In genomic region chr2:3595409-3595808, GRCh38 we compare ENCODE assay signal across 27 cellular contexts. TPM values are rescaled to one million over a fixed set of nuclear protein-coding genes. Genes with fewer than 3 reads are reported as not detected.
DNase-seq lines count a peak whose midpoint lies in the region; ATAC-seq, FAIRE-seq and TF ChIP-seq lines count a peak whose summit lies in the region.
"Had no signal": no experiment of that assay in that cellular context is flagged by ENCODE, and none has a peak within 500 bp of the region (broad histone marks: within the 10 kb centered on the region; RNA-seq: fewer than 3 reads in every experiment).

No MANE protein-coding gene starts in this region.

- TF ChIP-seq EP300 in HepG2 (IDR thresholded peaks at IDR 0.05; ENCODE audit: low read depth in 2 of 2, low read length in 2 of 2) (no peak), HepG2 (CRISPR knock-in tag; IDR thresholded peaks at IDR 0.05; ENCODE audit: borderline replicate concordance) (no peak)

- DNase-seq in HepG2 (ENCODE audit: low spot score) (no peak), coronary artery (ENCODE audit: low spot score) (no peak), right lobe of liver (peak in 1 of 3 donors; percentile 35), aorta (peak in 1 of 2 donors; percentile 25), EL (no peak), occipital lobe (lab: John Stamatoyannopoulos, UW) (no peak)
- DNase-seq: activated CD4-positive, alpha-beta T cell treated with anti-CD3 and anti-CD28 coated beads, Interleukin-2, amount 10 ng/mL, durations not matched to agents 7 days and 5 days; AML-193; DMS 273 treated with DMSO at 0.1 percent for 48 hours; effector memory CD4-positive, alpha-beta T cell; foreskin melanocyte; NCI-H1436 treated with DMSO at 0.1 percent for 48 hours; PC-3; SIG-M5; stimulated activated CD4-positive, alpha-beta T cell treated with anti-CD3 and anti-CD28 coated beads, Interleukin-4, amount 100 ng/mL, for 4 hours had no signal

- FAIRE-seq in HepG2 (lab: Jason Lieb, UNC), result no peak
- FAIRE-seq: A549, colon had no signal

- peak overlapping the region; percentile 14 to 79 for H3K27ac ChIP-seq in liver (ENCODE audit: low read depth in 1 of 2, low read length in 2 of 2)
- no peak overlapping the region for H3K27ac ChIP-seq in HepG2 (ENCODE audit: extremely low read length, insufficient read depth, low read length)
- H3K27ac ChIP-seq in coronary artery, result peak overlapping the region in 1 of 2 donors; percentile 10
- H3K27ac ChIP-seq in right lobe of liver, result peak overlapping the region; percentile 19 to 72 (median 39)
- H3K27ac ChIP-seq in aorta (ENCODE audit: low read depth in 1 of 2, low read length in 2 of 2), result no peak overlapping the region
- H3K27ac ChIP-seq: A549, brain microvascular endothelial cell, left lung, upper lobe of left lung had no signal

- CTCF ChIA-PET in HepG2 (lab: Yijun Ruan, JAX; ENCODE audit: low intra/inter-chr PET ratio, low total read pairs), result no interaction called here

- H3K4me3 ChIP-seq in liver (ENCODE audit: low read depth in 1 of 3, low read length in 3 of 3) (peak overlapping the region in 2 of 3 donors; percentile 16 to 44), HepG2 (replicated peaks in 1 of 3; ENCODE audit: insufficient read depth in 1 of 3, low read depth in 2 of 3, low read length in 3 of 3) (no peak overlapping the region), coronary artery (peak overlapping the region; percentile 62), right lobe of liver (peak overlapping the region in 2 of 3 donors; percentile 31 to 38), aorta (ENCODE audit: low read length in 2 of 2) (no peak overlapping the region)
- H3K4me3 ChIP-seq: A549, HAP-1, left lung had no signal

- H3K27me3 ChIP-seq in liver (ENCODE audit: control insufficient read depth in 4 of 4, insufficient read depth in 4 of 4, low read length in 3 of 4) (no peaks in the 10 kb centered on the region), HepG2 (ENCODE audit: control insufficient read depth in 1 of 2, insufficient read depth in 2 of 2, low read length in 2 of 2) (no peaks in the 10 kb centered on the region; a peak in 1 of 5 replicates), right lobe of liver (no peaks in the 10 kb centered on the region), aorta (ENCODE audit: control insufficient read depth in 1 of 2, insufficient read depth in 2 of 2, low read length in 1 of 2) (no peaks in the 10 kb centered on the region)
- H3K27me3 ChIP-seq: adrenal gland, brain microvascular endothelial cell, esophagus muscularis mucosa, ovary, upper lobe of left lung had no signal

- ATAC-seq in HepG2 (no peak), right lobe of liver (no peak), aorta (ENCODE audit: low FRiP score) (peak; percentile 29), GM18907 (IDR thresholded peaks at IDR 0.05; ENCODE audit: unreplicated experiment) (no peak)
- ATAC-seq: CD8-positive, alpha-beta T cell; PC-3 had no signal

- H2AFZ ChIP-seq in HepG2 (ENCODE audit: low read length), result no peak overlapping the region

- H3K9ac ChIP-seq in liver (ENCODE audit: low read depth in 1 of 2, low read length in 2 of 2) (peak overlapping the region in 1 of 2 donors; percentile 7), HepG2 (ENCODE audit: insufficient read depth, low read depth, low read length) (no peak overlapping the region)

- POLR2A ChIA-PET in HepG2 (lab: Yijun Ruan, JAX), result no interaction called here

- BruUV-seq in HepG2 (replicated peaks; lab: Mats Ljungman, UMichigan), result no TSS peak

- intact Hi-C loops in HepG2 (cut with micrococcal nuclease; ENCODE audit: unreplicated experiment) (no loop called here), right lobe of liver (cut with DNase I) (loop anchor here in 1 of 2 donors (10.0 kb wide), 1 partner anchor 49 kb away; no protein-coding TSS in a partner anchor), aorta (cut with DNase I) (no loop called here)

- no peak for TF ChIP-seq RAD21 in liver (IDR thresholded peaks at IDR 0.05)
- TF ChIP-seq RAD21 in HepG2 (CRISPR knock-in tag; IDR thresholded peaks at IDR 0.05), result no peak

- no peaks in the 10 kb centered on the region for H3K79me2 ChIP-seq in HepG2 (ENCODE audit: insufficient read depth, low read length)

- H4K20me1 ChIP-seq in HepG2 (ENCODE audit: insufficient read depth, low read length), result no peaks in the 10 kb centered on the region

- H3K36me3 ChIP-seq in liver (ENCODE audit: control insufficient read depth in 4 of 4, insufficient read depth in 3 of 4, low read depth in 1 of 4, low read length in 3 of 4) (no peaks in the 10 kb centered on the region), HepG2 (replicated peaks in 1 of 2; ENCODE audit: control insufficient read depth in 1 of 2, insufficient read depth in 2 of 2, low read length in 2 of 2) (no peaks in the 10 kb centered on the region), right lobe of liver (no peaks in the 10 kb centered on the region), aorta (ENCODE audit: control insufficient read depth in 1 of 2, insufficient read depth in 2 of 2, low read length in 1 of 2) (no peaks in the 10 kb centered on the region)
- H3K36me3 ChIP-seq: adrenal gland, brain microvascular endothelial cell, esophagus muscularis mucosa, HAP-1, left lung, ovary, upper lobe of left lung had no signal

- H3K4me1 ChIP-seq in liver (ENCODE audit: control insufficient read depth in 4 of 4, insufficient read depth in 4 of 4, low read length in 3 of 4), result peaks cover 0 to 11% (median 5%) of the 10 kb centered on the region in 4 donors
- peaks cover 24% of the 10 kb centered on the region for H3K4me1 ChIP-seq in HepG2 (ENCODE audit: insufficient read depth, low read length)
- H3K4me1 ChIP-seq in right lobe of liver, result peaks cover 0 to 4% (median 0%) of the 10 kb centered on the region in 4 donors
- H3K4me1 ChIP-seq in aorta (ENCODE audit: control insufficient read depth in 1 of 2, insufficient read depth in 2 of 2, low read length in 2 of 2), result no peaks in the 10 kb centered on the region
- H3K4me1 ChIP-seq: A549, HAP-1, left lung had no signal

- no peak overlapping the region for H3K4me2 ChIP-seq in HepG2 (ENCODE audit: low read depth, low read length)
- H3K4me2 ChIP-seq: A549 had no signal

- WGBS in liver, result 81% methylated on average over 10 of the region's 10 CpGs
- 78% methylated on average over 10 of the region's 10 CpGs for WGBS in HepG2 (ENCODE audit: low lambda C conversion rate)
- WGBS in right lobe of liver (ENCODE audit: insufficient coverage, low coverage, low lambda C conversion rate, missing lambda C conversion rate), result 50% methylated on average over 2 of the region's 10 CpGs
- WGBS in aorta, 2 donors, result 88 to 91% methylated on average over 10 of the region's 10 CpGs

- in situ Hi-C loops in HepG2 (cut with HindIII; ENCODE audit: extremely low pct_ligation_motif_present, low pct_unique_long_range_greater_than_20kb), result no loop called here

- no peaks in the 10 kb centered on the region for H3K9me3 ChIP-seq in liver (ENCODE audit: control insufficient read depth in 4 of 4, low read length in 3 of 4)
- H3K9me3 ChIP-seq in HepG2 (ENCODE audit: low read length), result no peaks in the 10 kb centered on the region
- H3K9me3 ChIP-seq in right lobe of liver, result no peaks in the 10 kb centered on the region
- no peaks in the 10 kb centered on the region for H3K9me3 ChIP-seq in aorta (ENCODE audit: control insufficient read depth, low read length)
- H3K9me3 ChIP-seq: A549, adrenal gland, esophagus muscularis mucosa, HAP-1, left lung, ovary, upper lobe of left lung had no signal

- TF ChIP-seq CTCF in liver (IDR thresholded peaks at IDR 0.05; ENCODE audit: low read depth, low read length, missing input control) (no peak), HepG2 (CRISPR knock-in tag; IDR thresholded peaks at IDR 0.05) (no peak), coronary artery (IDR thresholded peaks at IDR 0.05) (no peak), right lobe of liver (IDR thresholded peaks at IDR 0.05) (no peak)

- TF ChIP-seq POLR2A in HepG2 (IDR thresholded peaks at IDR 0.05; ENCODE audit: insufficient read depth in 1 of 2, low read depth in 2 of 2, low read length in 2 of 2), result no peak
- no peak for TF ChIP-seq POLR2A in right lobe of liver (IDR thresholded peaks at IDR 0.05)

RNA-seq across cellular contexts. Expression of gene COLEC11, which starts 0.5 kb away (rescaled TPM):
- total RNA-seq in liver, result 10 to 100 TPM; 31.0 to 62.7 TPM
- polyA plus RNA-seq in liver, result 100 to 1,000 TPM in 1 of 2 donors, 10 to 100 TPM in 1; 79.1 to 100 TPM
- 2.5 and 3.0 TPM in 2 replicates for total RNA-seq in HepG2 (2016; rRNA removed; fragmentation: Illumina TruSeq; extraction: Trizol)
- total RNA-seq in HepG2 (2016; cell fraction: cytosol; rRNA removed; fragmentation: Illumina TruSeq; extraction: Trizol; ENCODE audit: low read depth), result 1.2 and 1.9 TPM in 2 replicates
- total RNA-seq in HepG2 (2016; cell fraction: insoluble cytoplasmic fraction; rRNA removed; fragmentation: Illumina TruSeq; extraction: Trizol), result 2.5 and 3.0 TPM in 2 replicates
- total RNA-seq in HepG2 (2016; cell fraction: membrane; rRNA removed; fragmentation: Illumina TruSeq; extraction: Trizol), result 2.2 and 2.3 TPM in 2 replicates
- total RNA-seq in HepG2 (2016; cell fraction: nucleus; rRNA removed; fragmentation: Illumina TruSeq; extraction: Trizol), result 2.7 and 3.4 TPM in 2 replicates
- polyA plus RNA-seq in HepG2 (2011; rRNA removed), result 1.5 and 2.6 TPM in 2 replicates
- polyA plus RNA-seq in HepG2 (2011; cell fraction: cytosol; rRNA removed), result 2.8 TPM in 2 replicates
- 4.0 and 4.6 TPM in 2 replicates for polyA plus RNA-seq in HepG2 (2011; cell fraction: nucleus; rRNA removed)
- 1.6 and 1.9 TPM in 2 replicates for polyA plus RNA-seq in HepG2 (2012)
- 0.71 and 0.78 TPM in 2 replicates for polyA plus RNA-seq in HepG2 (2016; cell fraction: cytosol; fragmentation: Illumina TruSeq; extraction: Trizol; ENCODE audit: low read depth)
- 2.0 and 3.6 TPM in 2 replicates for polyA plus RNA-seq in HepG2 (2016; cell fraction: insoluble cytoplasmic fraction; fragmentation: Illumina TruSeq; extraction: Trizol; ENCODE audit: low read depth)
- polyA plus RNA-seq in HepG2 (2016; cell fraction: membrane; fragmentation: Illumina TruSeq; extraction: Trizol; ENCODE audit: low read depth), result 1.5 TPM in 2 replicates
- polyA plus RNA-seq in HepG2 (2016; cell fraction: nucleus; fragmentation: Illumina TruSeq; extraction: Trizol; ENCODE audit: insufficient read depth, low read depth), result 5.0 and 5.6 TPM in 2 replicates
- polyA minus RNA-seq in HepG2 (2011; rRNA and poly(A)+ RNA removed; ENCODE audit: low replicate concordance), result 1.8 TPM in 1 of 2 replicates, not detected in the other
- 0.69 and 1.3 TPM in 2 replicates for polyA minus RNA-seq in HepG2 (2011; cell fraction: cytosol; rRNA and poly(A)+ RNA removed)
- polyA minus RNA-seq in HepG2 (2011; cell fraction: nucleus; rRNA and poly(A)+ RNA removed), result 2.6 and 2.8 TPM in 2 replicates
- 10 to 100 TPM; 25.2 to 58.6 (median 41.1) TPM for total RNA-seq in right lobe of liver
- 1 to 10 TPM; 1.4 to 1.7 TPM for total RNA-seq in aorta
- 10 to 100 TPM; 31.3 to 33.2 TPM for polyA plus RNA-seq in aorta
- total RNA-seq in occipital lobe, result 0.78 TPM
- total RNA-seq: CD8-positive, alpha-beta T cell had no signal

RNA-seq across cellular contexts. Expression of gene RPS7, which starts 20.3 kb away (rescaled TPM):
- total RNA-seq in liver, result 100 to 1,000 TPM; 523 to 852 TPM
- polyA plus RNA-seq in liver, result 100 to 1,000 TPM; 315 to 610 TPM
- total RNA-seq in HepG2 (2016; rRNA removed; fragmentation: Illumina TruSeq; extraction: Trizol), result 3,686 and 4,415 TPM in 2 replicates
- 5,456 and 6,100 TPM in 2 replicates for total RNA-seq in HepG2 (2016; cell fraction: cytosol; rRNA removed; fragmentation: Illumina TruSeq; extraction: Trizol; ENCODE audit: low read depth)
- 3,753 and 4,559 TPM in 2 replicates for total RNA-seq in HepG2 (2016; cell fraction: insoluble cytoplasmic fraction; rRNA removed; fragmentation: Illumina TruSeq; extraction: Trizol)
- total RNA-seq in HepG2 (2016; cell fraction: membrane; rRNA removed; fragmentation: Illumina TruSeq; extraction: Trizol), result 7,013 and 7,026 TPM in 2 replicates
- total RNA-seq in HepG2 (2016; cell fraction: nucleus; rRNA removed; fragmentation: Illumina TruSeq; extraction: Trizol), result 1,357 and 1,550 TPM in 2 replicates
- polyA plus RNA-seq in HepG2 (2011; rRNA removed), result 3,283 and 4,040 TPM in 2 replicates
- polyA plus RNA-seq in HepG2 (2011; cell fraction: cytosol; rRNA removed), result 3,092 and 3,668 TPM in 2 replicates
- 687 and 772 TPM in 2 replicates for polyA plus RNA-seq in HepG2 (2011; cell fraction: nucleus; rRNA removed)
- 3,723 and 4,459 TPM in 2 replicates for polyA plus RNA-seq in HepG2 (2012)
- 5,030 and 5,352 TPM in 2 replicates for polyA plus RNA-seq in HepG2 (2016; cell fraction: cytosol; fragmentation: Illumina TruSeq; extraction: Trizol; ENCODE audit: low read depth)
- 4,110 and 4,812 TPM in 2 replicates for polyA plus RNA-seq in HepG2 (2016; cell fraction: insoluble cytoplasmic fraction; fragmentation: Illumina TruSeq; extraction: Trizol; ENCODE audit: low read depth)
- 6,339 and 6,476 TPM in 2 replicates for polyA plus RNA-seq in HepG2 (2016; cell fraction: membrane; fragmentation: Illumina TruSeq; extraction: Trizol; ENCODE audit: low read depth)
- polyA plus RNA-seq in HepG2 (2016; cell fraction: nucleus; fragmentation: Illumina TruSeq; extraction: Trizol; ENCODE audit: insufficient read depth, low read depth), result 2,377 and 2,486 TPM in 2 replicates
- 217 and 248 TPM in 2 replicates for polyA minus RNA-seq in HepG2 (2011; rRNA and poly(A)+ RNA removed; ENCODE audit: low replicate concordance)
- polyA minus RNA-seq in HepG2 (2011; cell fraction: cytosol; rRNA and poly(A)+ RNA removed), result 598 and 688 TPM in 2 replicates
- polyA minus RNA-seq in HepG2 (2011; cell fraction: nucleus; rRNA and poly(A)+ RNA removed), result 243 and 285 TPM in 2 replicates
- total RNA-seq in right lobe of liver, result 1,000 to 10,000 TPM in 2 of 6 experiments, 100 to 1,000 TPM in 4; 366 to 1,499 (median 423) TPM
- 100 to 1,000 TPM; 840 to 917 TPM for total RNA-seq in aorta
- polyA plus RNA-seq in aorta, result 1,000 to 10,000 TPM; 1,928 to 3,519 TPM
- 1,272 TPM for total RNA-seq in occipital lobe

RNA-seq across cellular contexts. Expression of gene RNASEH1, which starts 37.3 kb away (rescaled TPM):
- 10 to 100 TPM; 10.2 to 18.7 TPM for total RNA-seq in liver
- polyA plus RNA-seq in liver, result 10 to 100 TPM; 12.0 to 13.8 TPM
- total RNA-seq in HepG2 (2016; rRNA removed; fragmentation: Illumina TruSeq; extraction: Trizol), result 57.2 and 57.4 TPM in 2 replicates
- total RNA-seq in HepG2 (2016; cell fraction: cytosol; rRNA removed; fragmentation: Illumina TruSeq; extraction: Trizol; ENCODE audit: low read depth), result 73.8 and 75.1 TPM in 2 replicates
- total RNA-seq in HepG2 (2016; cell fraction: insoluble cytoplasmic fraction; rRNA removed; fragmentation: Illumina TruSeq; extraction: Trizol), result 56.9 and 57.3 TPM in 2 replicates
- 90.4 and 92.3 TPM in 2 replicates for total RNA-seq in HepG2 (2016; cell fraction: membrane; rRNA removed; fragmentation: Illumina TruSeq; extraction: Trizol)
- total RNA-seq in HepG2 (2016; cell fraction: nucleus; rRNA removed; fragmentation: Illumina TruSeq; extraction: Trizol), result 37.2 and 39.3 TPM in 2 replicates
- 12.7 and 14.5 TPM in 2 replicates for polyA plus RNA-seq in HepG2 (2011; rRNA removed)
- 12.8 and 14.0 TPM in 2 replicates for polyA plus RNA-seq in HepG2 (2011; cell fraction: cytosol; rRNA removed)
- polyA plus RNA-seq in HepG2 (2011; cell fraction: nucleus; rRNA removed), result 10.4 and 11.6 TPM in 2 replicates
- polyA plus RNA-seq in HepG2 (2012), result 21.0 and 21.2 TPM in 2 replicates
- 75.3 and 82.0 TPM in 2 replicates for polyA plus RNA-seq in HepG2 (2016; cell fraction: cytosol; fragmentation: Illumina TruSeq; extraction: Trizol; ENCODE audit: low read depth)
- 46.3 and 47.8 TPM in 2 replicates for polyA plus RNA-seq in HepG2 (2016; cell fraction: insoluble cytoplasmic fraction; fragmentation: Illumina TruSeq; extraction: Trizol; ENCODE audit: low read depth)
- 68.9 and 69.5 TPM in 2 replicates for polyA plus RNA-seq in HepG2 (2016; cell fraction: membrane; fragmentation: Illumina TruSeq; extraction: Trizol; ENCODE audit: low read depth)
- polyA plus RNA-seq in HepG2 (2016; cell fraction: nucleus; fragmentation: Illumina TruSeq; extraction: Trizol; ENCODE audit: insufficient read depth, low read depth), result 43.7 and 45.2 TPM in 2 replicates
- polyA minus RNA-seq in HepG2 (2011; rRNA and poly(A)+ RNA removed; ENCODE audit: low replicate concordance), result 10.4 and 15.6 TPM in 2 replicates
- polyA minus RNA-seq in HepG2 (2011; cell fraction: cytosol; rRNA and poly(A)+ RNA removed), result 11.1 and 12.0 TPM in 2 replicates
- 17.3 and 19.1 TPM in 2 replicates for polyA minus RNA-seq in HepG2 (2011; cell fraction: nucleus; rRNA and poly(A)+ RNA removed)
- 10 to 100 TPM in 3 of 6 experiments, 1 to 10 TPM in 3; 8.3 to 12.2 (median 10.0) TPM for total RNA-seq in right lobe of liver
- total RNA-seq in aorta, result 10 to 100 TPM; 19.9 to 20.1 TPM
- polyA plus RNA-seq in aorta, result 10 to 100 TPM; 11.0 to 19.5 TPM
- 26.2 TPM for total RNA-seq in occipital lobe

Comparison
In these comparisons a context has a peak if more than half of its experiments do, and no peak if none do; other contexts are left out.
1. H3K27ac ChIP-seq: peak in liver (2 of 2) and right lobe of liver (3 of 3); none in HepG2 (single experiment) and aorta (0 of 2).
2. H3K4me3 ChIP-seq: peak in liver (2 of 3), coronary artery (single experiment) and right lobe of liver (2 of 3); none in HepG2 (0 of 3) and aorta (0 of 2).
3. RNA of gene COLEC11, which starts 0.5 kb away (total RNA-seq): 31.0 to 62.7 TPM in liver and 25.2 to 58.6 TPM in right lobe of liver; 1.2 to 3.4 TPM in HepG2, 1.4 to 1.7 TPM in aorta and 0.78 TPM in occipital lobe (single experiment); every median in the first group is over 4 times any median in the second.